ENCODE assay signal across 11 cellular contexts in the genomic region with DNA sequence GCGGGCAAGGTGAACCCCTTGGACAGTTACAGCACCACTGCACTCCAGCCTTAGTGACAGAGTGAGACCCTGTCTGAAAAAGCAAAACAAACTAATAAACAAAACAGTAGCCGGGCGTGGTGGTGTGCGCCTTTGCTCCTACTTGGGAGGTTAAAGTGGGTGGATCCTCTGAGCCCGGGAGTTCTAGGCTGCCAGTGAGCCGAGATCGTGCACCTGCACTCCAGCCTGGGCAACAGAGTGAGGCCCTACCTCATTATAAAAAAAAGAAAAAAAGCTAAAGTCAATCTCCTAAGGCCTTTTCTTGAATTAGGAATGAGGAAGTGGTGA. TPM values are rescaled to one million over a fixed set of nuclear protein-coding genes. Genes with fewer than 3 reads are reported as not detected.
DNase-seq lines count a peak whose midpoint lies in the region; ATAC-seq and TF ChIP-seq lines count a peak whose summit lies in the region.
"Had no signal": no experiment of that assay in that cellular context is flagged by ENCODE, and none has a peak within 500 bp of the region (broad histone marks: within the 10 kb centered on the region; RNA-seq: fewer than 3 reads in every experiment).

No MANE protein-coding gene starts in this region.

- no peaks in the 10 kb centered on the region for H3K27me3 ChIP-seq in heart right ventricle
- no peaks in the 10 kb centered on the region for H3K27me3 ChIP-seq in right lobe of liver
- no peaks in the 10 kb centered on the region for H3K27me3 ChIP-seq in upper lobe of right lung
- H3K27me3 ChIP-seq: SJSA1 had no signal

- peaks cover 0 to 5% (median 0%) of the 10 kb centered on the region in 11 donors for H3K9me3 ChIP-seq in heart right ventricle
- no peaks in the 10 kb centered on the region for H3K9me3 ChIP-seq in right lobe of liver
- peaks cover 3% of the 10 kb centered on the region for H3K9me3 ChIP-seq in upper lobe of right lung
- H3K9me3 ChIP-seq: SJSA1 had no signal

- H3K27ac Mint-ChIP-seq in activated CD8-positive, alpha-beta T cell treated with anti-CD3 and anti-CD28 coated beads for 36 hours: peak overlapping the region; percentile 94

- peaks cover 3% of the 10 kb centered on the region for H3K9me3 Mint-ChIP-seq in activated CD8-positive, alpha-beta T cell treated with anti-CD3 and anti-CD28 coated beads for 36 hours

- POLR2A ChIA-PET in activated CD8-positive, alpha-beta T cell treated with anti-CD3 and anti-CD28 coated beads for 36 hours (lab: Charles Lee): no interaction called here

- H3K27ac ChIP-seq in heart right ventricle (peak overlapping the region; percentile 64 to 93 (median 87)), right lobe of liver (peak overlapping the region; percentile 50 to 59 (median 58)), upper lobe of right lung (peak overlapping the region; percentile 89)
- H3K27ac ChIP-seq: SJSA1 had no signal

- TF ChIP-seq CTCF in heart right ventricle (IDR thresholded peaks at IDR 0.05): no peak
- TF ChIP-seq CTCF in activated CD8-positive, alpha-beta T cell treated with anti-CD3 and anti-CD28 coated beads for 36 hours (IDR thresholded peaks at IDR 0.05): no peak
- TF ChIP-seq CTCF in right lobe of liver (IDR thresholded peaks at IDR 0.05): no peak
- TF ChIP-seq CTCF in upper lobe of right lung (IDR thresholded peaks at IDR 0.05): no peak

- H3K36me3 Mint-ChIP-seq in activated CD8-positive, alpha-beta T cell treated with anti-CD3 and anti-CD28 coated beads for 36 hours (ENCODE audit: low read depth): no peaks in the 10 kb centered on the region

- intact Hi-C loops in heart right ventricle (cut with DNase I) (loop anchor here in 1 of 10 donors (2.0 kb wide), 1 partner anchor 24 kb away; the partner anchor contains the start of gene SPTLC2), cardiac septum (cut with DNase I) (no loop called here), right lobe of liver (cut with DNase I) (no loop called here), upper lobe of right lung (cut with DNase I) (no loop called here)
- intact Hi-C loops in activated CD8-positive, alpha-beta T cell treated with anti-CD3 and anti-CD28 coated beads for 36 hours (cut with micrococcal nuclease): no loop called here

- ATAC-seq in heart right ventricle (peak in 6 of 8 donors; percentile 7 to 23 (median 17)), right lobe of liver (peak in 3 of 4 donors; percentile 13 to 24 (median 20)), upper lobe of right lung (no peak)
- ATAC-seq in activated CD8-positive, alpha-beta T cell treated with anti-CD3 and anti-CD28 coated beads for 36 hours: no peak
- no peak for ATAC-seq in activated CD4-positive, CD25-positive, alpha-beta regulatory T cell treated with anti-CD3 and anti-CD28 coated beads, Interleukin-2, amount 50 U/mL, for 24 hours

- H3K36me3 ChIP-seq in heart right ventricle: no peaks in the 10 kb centered on the region
- H3K36me3 ChIP-seq in right lobe of liver: no peaks in the 10 kb centered on the region
- no peaks in the 10 kb centered on the region for H3K36me3 ChIP-seq in upper lobe of right lung
- H3K36me3 ChIP-seq: SJSA1 had no signal

- H3K4me3 ChIP-seq in heart right ventricle (peak overlapping the region in 7 of 10 donors; percentile 48 to 62 (median 58)), right lobe of liver (peak overlapping the region in 1 of 3 donors; percentile 27), upper lobe of right lung (peak overlapping the region; percentile 58)
- H3K4me3 ChIP-seq: SJSA1 had no signal

- H3K4me1 ChIP-seq in heart right ventricle: peaks cover 0 to 28% (median 14%) of the 10 kb centered on the region in 9 donors
- H3K4me1 ChIP-seq in right lobe of liver: no peaks in the 10 kb centered on the region
- H3K4me1 ChIP-seq in upper lobe of right lung: peaks cover 3% of the 10 kb centered on the region

- TF ChIP-seq POLR2A in right lobe of liver (IDR thresholded peaks at IDR 0.05): no peak

- peaks cover 17% of the 10 kb centered on the region for H3K4me1 Mint-ChIP-seq in activated CD8-positive, alpha-beta T cell treated with anti-CD3 and anti-CD28 coated beads for 36 hours (ENCODE audit: low read depth)

- CTCF ChIA-PET in activated CD8-positive, alpha-beta T cell treated with anti-CD3 and anti-CD28 coated beads for 36 hours (lab: Charles Lee): no interaction called here

- H3K4me3 Mint-ChIP-seq in activated CD8-positive, alpha-beta T cell treated with anti-CD3 and anti-CD28 coated beads for 36 hours: peak overlapping the region; percentile 81

- no peak for DNase-seq in heart right ventricle
- no peak for DNase-seq in cardiac septum (ENCODE audit: low spot score)
- DNase-seq in activated CD8-positive, alpha-beta T cell treated with anti-CD3 and anti-CD28 coated beads for 36 hours: no peak
- peak in 1 of 3 donors; percentile 48 for DNase-seq in right lobe of liver
- DNase-seq in upper lobe of right lung: no peak
- DNase-seq in NCI-H2029 treated with DMSO at 0.1 percent for 48 hours (lab: John Stamatoyannopoulos, UW): no peak
- no peak for DNase-seq in SKM-1 (lab: John Stamatoyannopoulos, UW; ENCODE audit: unreplicated experiment)
- DNase-seq: DND-41; stimulated activated CD4-positive, alpha-beta T cell treated with anti-CD3 and anti-CD28 coated beads, Interleukin-4, amount 100 ng/mL, for 4 hours had no signal

- WGBS in heart right ventricle, 2 donors: 73 to 75% methylated on average over 7 of the region's 7 CpGs
- 33% methylated on average over 7 of the region's 7 CpGs for WGBS in right lobe of liver (ENCODE audit: insufficient coverage, low coverage, low lambda C conversion rate, missing lambda C conversion rate)

- H3K27me3 Mint-ChIP-seq in activated CD8-positive, alpha-beta T cell treated with anti-CD3 and anti-CD28 coated beads for 36 hours: no peaks in the 10 kb centered on the region

RNA-seq across cellular contexts. Expression of gene SPTLC2, which starts 24.7 kb away (rescaled TPM):
- total RNA-seq in heart right ventricle (10 to 100 TPM in 8 of 10 donors, 1 to 10 TPM in 2; 8.3 to 23.5 (median 13.3) TPM), cardiac septum (13.5 TPM), right lobe of liver (10 to 100 TPM in 3 of 6 experiments, 1 to 10 TPM in 3; 5.9 to 16.4 (median 10.7) TPM), upper lobe of right lung (44.2 TPM)
- 1 to 10 TPM; 4.7 to 6.5 TPM for polyA plus RNA-seq in heart right ventricle
- total RNA-seq in activated CD8-positive, alpha-beta T cell treated with anti-CD3 and anti-CD28 coated beads for 36 hours: 10 to 100 TPM; 23.7 to 30.2 TPM

Comparison
In these comparisons a context has a peak if more than half of its experiments do, and no peak if none do; other contexts are left out.
1. ATAC-seq: peak in heart right ventricle (6 of 8) and right lobe of liver (3 of 4); none in activated CD8-positive, alpha-beta T cell treated with anti-CD3 and anti-CD28 coated beads for 36 hours (single experiment), upper lobe of right lung (single experiment) and activated CD4-positive, CD25-positive, alpha-beta regulatory T cell treated with anti-CD3 and anti-CD28 coated beads, Interleukin-2, amount 50 U/mL, for 24 hours (0 of 2).
2. Peak in every context shown above with its lines, with median percentiles within 50 percentile points of each other: H3K27ac ChIP-seq.